ENCODE assay signal across 2 cellular contexts in the genomic region with DNA sequence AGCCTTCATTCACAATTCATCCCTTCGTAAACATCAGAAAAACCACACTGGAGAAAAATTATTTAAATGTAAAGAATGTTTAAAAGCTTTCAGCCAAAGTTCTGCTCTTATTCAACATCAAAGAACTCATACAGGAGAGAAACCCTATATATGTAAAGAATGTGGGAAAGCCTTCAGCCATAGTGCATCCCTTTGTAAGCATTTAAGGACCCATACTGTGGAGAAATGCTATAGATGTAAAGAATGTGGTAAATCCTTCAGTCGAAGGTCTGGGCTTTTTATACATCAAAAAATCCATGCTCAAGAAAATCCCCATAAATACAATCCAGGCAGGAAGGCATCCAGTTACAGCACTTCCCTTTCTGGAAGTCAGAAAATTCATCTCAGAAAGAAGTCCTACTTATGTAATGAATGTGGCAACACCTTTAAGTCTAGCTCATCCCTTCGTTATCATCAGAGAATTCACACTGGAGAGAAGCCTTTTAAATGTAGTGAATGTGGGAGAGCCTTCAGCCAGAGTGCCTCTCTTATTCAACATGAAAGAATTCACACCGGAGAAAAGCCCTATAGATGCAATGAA. TPM values are rescaled to one million over a fixed set of nuclear protein-coding genes. Genes with fewer than 3 reads are reported as not detected.
"Had no signal": no experiment of that assay in that cellular context is flagged by ENCODE, and none has a peak within 500 bp of the region (broad histone marks: within the 10 kb centered on the region; RNA-seq: fewer than 3 reads in every experiment).

No MANE protein-coding gene starts in this region.

RNA-seq across cellular contexts. Expression of a gene that starts 57.8 kb away (rescaled TPM):
- total RNA-seq: mononuclear cell had no signal
- polyA plus RNA-seq: naive thymus-derived CD8-positive, alpha-beta T cell had no signal
